19 cellular contexts compared by ENCODE assay signal in the genomic region with DNA sequence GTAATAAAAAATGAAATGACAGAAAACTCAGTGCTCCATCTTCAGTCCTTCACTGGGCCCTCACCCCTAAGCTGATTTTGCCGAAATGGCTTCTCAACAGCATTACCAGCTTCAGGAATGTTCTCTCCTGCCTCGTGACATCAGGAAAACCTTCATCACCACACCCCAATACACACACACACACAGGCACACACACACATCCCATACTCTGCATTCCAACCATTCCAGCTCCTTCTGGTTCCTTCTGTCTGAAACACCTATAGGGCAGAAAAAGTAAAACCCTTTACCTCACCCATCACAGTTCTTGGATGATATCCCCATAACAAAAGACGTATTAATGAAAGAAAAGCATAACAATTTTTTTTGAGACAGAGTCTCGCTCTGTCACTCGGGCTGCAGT.
DNase-seq lines count a peak whose midpoint lies in the region; ATAC-seq, FAIRE-seq and TF ChIP-seq lines count a peak whose summit lies in the region.
"Had no signal": no experiment of that assay in that cellular context is flagged by ENCODE, and none has a peak within 500 bp of the region (broad histone marks: within the 10 kb centered on the region; RNA-seq: fewer than 3 reads in every experiment).

No MANE protein-coding gene starts in this region.

- H4K91ac ChIP-seq in H9 (ENCODE audit: insufficient read length, low read depth, low read length), result no peak overlapping the region

- TF ChIP-seq CTCF in H9 (conservative IDR thresholded peaks at IDR 0.05) (no peak), endothelial cell (IDR thresholded peaks at IDR 0.05; ENCODE audit: unreplicated experiment) (no peak), retinal pigment epithelial cell (conservative IDR thresholded peaks at IDR 0.05; ENCODE audit: low read depth, low read length) (no peak), right lobe of liver (IDR thresholded peaks at IDR 0.05) (no peak), pancreas (IDR thresholded peaks at IDR 0.05) (no peak)

- H3K4me1 ChIP-seq in H9 (ENCODE audit: insufficient read depth, low read length) (no peaks in the 10 kb centered on the region), right lobe of liver (no peaks in the 10 kb centered on the region), pancreas (no peaks in the 10 kb centered on the region)
- H3K4me1 ChIP-seq: A549 had no signal

- H2AK5ac ChIP-seq in H9 (ENCODE audit: insufficient read length, low read length), result no peak overlapping the region

- H2BK20ac ChIP-seq in H9 (ENCODE audit: low read depth, low read length, poor library complexity, severe bottlenecking), result no peak overlapping the region

- H3K27ac Mint-ChIP-seq in H9 (no peak overlapping the region), endothelial cell (ENCODE audit: unreplicated experiment) (peak overlapping the region; percentile 58)
- H3K27ac Mint-ChIP-seq: CD8-positive, alpha-beta T cell had no signal

- peaks cover 17% of the 10 kb centered on the region for H3K27me3 Mint-ChIP-seq in H9 (ENCODE audit: low read depth)
- H3K27me3 Mint-ChIP-seq in endothelial cell (ENCODE audit: unreplicated experiment), result no peaks in the 10 kb centered on the region

- no peaks in the 10 kb centered on the region for H3K23me2 ChIP-seq in H9 (ENCODE audit: insufficient read length, low read depth, low read length, poor library complexity, severe bottlenecking)

- no peak overlapping the region for H2BK5ac ChIP-seq in H9 (ENCODE audit: insufficient read length, low read length)

- no peak for TF ChIP-seq POLR2A in right lobe of liver (IDR thresholded peaks at IDR 0.05)

- no peak overlapping the region for H3K56ac ChIP-seq in H9 (ENCODE audit: insufficient read length, low read depth, low read length)

- H2AFZ ChIP-seq in H9 (ENCODE audit: low read length), result no peak overlapping the region

- H4K8ac ChIP-seq in H9 (replicated peaks; ENCODE audit: insufficient read length, low read depth, low read length), result no peak overlapping the region

- H3K4me3 ChIP-seq in retinal pigment epithelial cell (ENCODE audit: low read length), result no peak overlapping the region
- H3K4me3 ChIP-seq in right lobe of liver, result no peak overlapping the region
- H3K4me3 ChIP-seq in pancreas, result no peak overlapping the region
- H3K4me3 ChIP-seq: A549; BLaER1 treated with 17β-estradiol and CSF1 and Interleukin-3, amounts not matched to agents 10 nM and 100 nM had no signal

- H3K4me1 Mint-ChIP-seq in H9 (peaks cover 20 to 25% of the 10 kb centered on the region in 2 experiments), endothelial cell (ENCODE audit: unreplicated experiment) (peaks cover 17% of the 10 kb centered on the region)

- H3K9me3 Mint-ChIP-seq in H9, result no peaks in the 10 kb centered on the region; a peak in 1 of 5 replicates
- no peaks in the 10 kb centered on the region for H3K9me3 Mint-ChIP-seq in endothelial cell (ENCODE audit: unreplicated experiment)
- H3K9me3 Mint-ChIP-seq: CD8-positive, alpha-beta T cell had no signal

- H3K27ac ChIP-seq in H9 (ENCODE audit: insufficient read length, low read depth, low read length) (no peak overlapping the region), right lobe of liver (no peak overlapping the region), pancreas (no peak overlapping the region)
- H3K27ac ChIP-seq: A549 had no signal

- no peak overlapping the region for H3K4ac ChIP-seq in H9 (ENCODE audit: low read depth, low read length)

- H3K79me1 ChIP-seq in H9 (ENCODE audit: insufficient read depth, low read depth, low read length, poor library complexity, severe bottlenecking), result no peaks in the 10 kb centered on the region

- no peak overlapping the region for H4K5ac ChIP-seq in H9 (ENCODE audit: insufficient read length, low read depth, low read length)

- H2BK120ac ChIP-seq in H9 (ENCODE audit: low read depth, low read length, poor library complexity, severe bottlenecking), result no peak overlapping the region

- H3K4me3 Mint-ChIP-seq in H9 (no peak overlapping the region), endothelial cell (ENCODE audit: unreplicated experiment) (no peak overlapping the region)
- H3K4me3 Mint-ChIP-seq: CD8-positive, alpha-beta T cell had no signal

- no peak overlapping the region for H3K18ac ChIP-seq in H9 (ENCODE audit: insufficient read length, low read depth, low read length)

- H2BK15ac ChIP-seq in H9 (ENCODE audit: low read depth, low read length), result no peak overlapping the region

- no peaks in the 10 kb centered on the region for H3K79me2 ChIP-seq in H9 (ENCODE audit: insufficient read depth, low read length)

- FAIRE-seq in pancreas (lab: Jason Lieb, UNC), result no peak
- FAIRE-seq: A549 had no signal

- no peak overlapping the region for H3K9ac ChIP-seq in H9 (ENCODE audit: extremely low read depth, insufficient read length, low read length)
- H3K9ac ChIP-seq: BLaER1 treated with 17β-estradiol and CSF1 and Interleukin-3, amounts not matched to agents 10 nM and 100 nM had no signal

- H3K36me3 ChIP-seq in right lobe of liver (no peaks in the 10 kb centered on the region), pancreas (no peaks in the 10 kb centered on the region)
- H3K36me3 ChIP-seq: BLaER1 treated with 17β-estradiol and CSF1 and Interleukin-3, amounts not matched to agents 10 nM and 100 nM had no signal

- intact Hi-C loops in right lobe of liver (cut with DNase I) (loop anchor here in 1 of 2 donors (5.0 kb wide), 1 partner anchor 298 kb away; no protein-coding TSS in a partner anchor), pancreas (cut with DNase I) (loop anchor here in 2 of 3 donors (5.0 to 10.0 kb wide), 2 partner anchors 293 to 296 kb away; no protein-coding TSS in a partner anchor)

- H3K36me3 Mint-ChIP-seq in H9 (ENCODE audit: insufficient read depth in 1 of 3, low read depth in 3 of 3) (peaks cover 0 to 1% (median 0%) of the 10 kb centered on the region in 3 experiments; a peak in 1 of 7 replicates), endothelial cell (ENCODE audit: low read depth, unreplicated experiment) (peaks cover 3% of the 10 kb centered on the region)
- H3K36me3 Mint-ChIP-seq: CD8-positive, alpha-beta T cell had no signal

- no peaks in the 10 kb centered on the region for H3K9me3 ChIP-seq in H9 (ENCODE audit: control insufficient read depth, low read depth, low read length)
- H3K9me3 ChIP-seq in right lobe of liver, result no peaks in the 10 kb centered on the region
- no peaks in the 10 kb centered on the region for H3K9me3 ChIP-seq in pancreas
- H3K9me3 ChIP-seq: A549; BLaER1 treated with 17β-estradiol and CSF1 and Interleukin-3, amounts not matched to agents 10 nM and 100 nM had no signal

- no peaks in the 10 kb centered on the region for H3K27me3 ChIP-seq in H9 (ENCODE audit: insufficient read depth, low read length)
- no peaks in the 10 kb centered on the region for H3K27me3 ChIP-seq in right lobe of liver
- no peaks in the 10 kb centered on the region for H3K27me3 ChIP-seq in pancreas
- H3K27me3 ChIP-seq: BLaER1 treated with 17β-estradiol and CSF1 and Interleukin-3, amounts not matched to agents 10 nM and 100 nM had no signal

- H3K14ac ChIP-seq in H9 (ENCODE audit: insufficient read depth, low read length), result no peak overlapping the region

- no peaks in the 10 kb centered on the region for H4K20me1 ChIP-seq in H9 (ENCODE audit: control insufficient read depth, insufficient read depth, insufficient read length)
- H4K20me1 ChIP-seq: BLaER1 treated with 17β-estradiol and CSF1 and Interleukin-3, amounts not matched to agents 10 nM and 100 nM had no signal

- WGBS in H9 (ENCODE audit: extremely low coverage, insufficient read length, low lambda C conversion rate), result no CpG with 5 or more reads among the region's 5 CpGs
- 43% methylated on average over 5 of the region's 5 CpGs for WGBS in right lobe of liver (ENCODE audit: insufficient coverage, low coverage, low lambda C conversion rate, missing lambda C conversion rate)
- WGBS in pancreas, 2 donors, result 47 to 51% methylated on average over 5 of the region's 5 CpGs

- DNase-seq in H9 (peak; percentile 48), endothelial cell (ENCODE audit: low spot score) (no peak), kidney tubule cell (ENCODE audit: low spot score) (peak; percentile 48), retinal pigment epithelial cell (ENCODE audit: low read depth) (peak; percentile 52), right lobe of liver (no peak), pancreas (no peak), NCI-H1930 (lab: John Stamatoyannopoulos, UW) (no peak)
- DNase-seq: CD8-positive, alpha-beta T cell; KBM-7; NCI-H1105 treated with DMSO at 0.1 percent for 48 hours; NCI-H1694; NCI-H748 treated with DMSO at 0.1 percent for 48 hours; NK-92 treated with Interleukin-12 subunit alpha and Interleukin-12 subunit beta, amount 100 ng/mL, for 24 hours; OCI-M1; RPMI8226 had no signal

- H3K4me2 ChIP-seq in H9 (ENCODE audit: insufficient read depth, insufficient read length, low read length), result no peak overlapping the region
- H3K4me2 ChIP-seq: A549; BLaER1 treated with 17β-estradiol and CSF1 and Interleukin-3, amounts not matched to agents 10 nM and 100 nM had no signal

- ATAC-seq in right lobe of liver (no peak), pancreas (no peak), GM18498 (IDR thresholded peaks at IDR 0.05; ENCODE audit: unreplicated experiment) (no peak)
- ATAC-seq: A549; CD8-positive, alpha-beta T cell; HCT116 had no signal

- no peak overlapping the region for H3T11ph ChIP-seq in H9 (ENCODE audit: low read length)

- H2BK12ac ChIP-seq in H9 (ENCODE audit: insufficient read length, low read depth, low read length), result no peak overlapping the region

- no peak overlapping the region for H3K23ac ChIP-seq in H9 (ENCODE audit: insufficient read length, low read depth, low read length)

Comparison
In these comparisons a context has a peak if more than half of its experiments do, and no peak if none do; other contexts are left out.
1. DNase-seq: peak in H9 (single experiment), kidney tubule cell (single experiment) and retinal pigment epithelial cell (single experiment); none in endothelial cell (single experiment), right lobe of liver (0 of 3), pancreas (0 of 6) and NCI-H1930 (0 of 2).